In the genomic region with DNA sequence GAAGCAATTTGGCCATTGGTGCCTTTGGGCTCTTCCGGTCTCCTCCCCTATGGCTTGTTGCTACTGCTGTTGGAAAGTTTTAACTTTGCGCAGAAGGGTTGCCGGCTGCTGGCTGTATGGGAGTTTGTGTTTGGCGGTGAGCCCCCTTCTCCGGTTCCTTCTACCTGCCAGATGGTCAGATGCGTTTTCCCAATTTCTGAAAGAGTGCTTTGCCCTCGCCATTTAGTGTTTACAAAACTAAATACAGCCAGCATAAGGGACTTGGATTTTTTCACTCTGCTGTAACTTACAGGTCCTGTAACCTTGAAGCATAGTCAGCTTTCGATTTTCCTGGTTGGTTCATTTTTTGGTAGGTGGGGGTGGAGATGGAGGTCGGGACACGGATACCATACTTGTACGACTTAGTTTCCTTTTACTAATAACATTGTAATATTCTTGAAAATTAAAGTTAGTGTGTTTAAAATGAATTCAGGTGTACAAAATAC, we compare ENCODE assay signal across 8 cellular contexts. TPM values are rescaled to one million over a fixed set of nuclear protein-coding genes. Genes with fewer than 3 reads are reported as not detected.
DNase-seq lines count a peak whose midpoint lies in the region; ATAC-seq and TF ChIP-seq lines count a peak whose summit lies in the region.

No MANE protein-coding gene starts in this region.

- H3K27me3 Mint-ChIP-seq in endodermal cell (ENCODE audit: insufficient read depth): no peaks in the 10 kb centered on the region

- no peaks in the 10 kb centered on the region for H3K9me3 ChIP-seq in endodermal cell (ENCODE audit: control insufficient read depth, low read length)
- no peaks in the 10 kb centered on the region for H3K9me3 ChIP-seq in muscle layer of colon (ENCODE audit: low read length)

- peak; percentile 39 for ATAC-seq in GM18868 (IDR thresholded peaks at IDR 0.05; ENCODE audit: unreplicated experiment)
- peak; percentile 37 for ATAC-seq in HG03066 (IDR thresholded peaks at IDR 0.05; ENCODE audit: low read depth, unreplicated experiment)

- H3K4me3 ChIP-seq in AG10803 (ENCODE audit: low read length) (peak overlapping the region; percentile 98), endodermal cell (ENCODE audit: low read length) (peak overlapping the region; percentile 99), muscle layer of colon (ENCODE audit: low read depth in 1 of 2, low read length in 2 of 2) (peak overlapping the region; percentile 52 to 70)

- H3K4me1 ChIP-seq in endodermal cell (ENCODE audit: control insufficient read depth, insufficient read depth, low read length): no peaks in the 10 kb centered on the region
- peaks cover 12% of the 10 kb centered on the region for H3K4me1 ChIP-seq in muscle layer of colon (ENCODE audit: insufficient read depth, low read length)

- H3K27ac ChIP-seq in endodermal cell (ENCODE audit: low read depth, low read length) (peak overlapping the region; percentile 88), muscle layer of colon (ENCODE audit: low read depth, low read length) (peak overlapping the region; percentile 69)

- no peak for TF ChIP-seq CTCF in AG10803 (conservative IDR thresholded peaks at IDR 0.05; ENCODE audit: low read length)
- TF ChIP-seq CTCF in endodermal cell (conservative IDR thresholded peaks at IDR 0.05): no peak

- peak overlapping the region; percentile 96 for H3K9ac ChIP-seq in endodermal cell (ENCODE audit: extremely low read depth, low read length, poor library complexity, severe bottlenecking)
- H3K9ac ChIP-seq in muscle layer of colon (ENCODE audit: low read length): peak overlapping the region; percentile 97

- H3K4me1 Mint-ChIP-seq in endodermal cell: peaks cover 5% of the 10 kb centered on the region

- H3K27me3 ChIP-seq in endodermal cell (ENCODE audit: control insufficient read depth, insufficient read depth, low read length, poor library complexity, severe bottlenecking) (no peaks in the 10 kb centered on the region), muscle layer of colon (ENCODE audit: control insufficient read depth in 1 of 2, insufficient read depth in 2 of 2, low read length in 2 of 2) (no peaks in the 10 kb centered on the region)

- peak overlapping the region; percentile 96 for H3K4me3 Mint-ChIP-seq in endodermal cell

- H3K27ac Mint-ChIP-seq in endodermal cell: peak overlapping the region; percentile 99

- H3K9me3 Mint-ChIP-seq in endodermal cell: no peaks in the 10 kb centered on the region

- peaks cover 4% of the 10 kb centered on the region for H3K36me3 Mint-ChIP-seq in endodermal cell (ENCODE audit: low read depth)

- peaks cover 4% of the 10 kb centered on the region for H3K36me3 ChIP-seq in endodermal cell (ENCODE audit: control insufficient read depth, insufficient read depth, low read length)
- H3K36me3 ChIP-seq in muscle layer of colon (ENCODE audit: insufficient read depth, low read length): no peaks in the 10 kb centered on the region

- 0% methylated on average over 6 to 9 of the region's 11 CpGs for WGBS in endodermal cell (ENCODE audit: insufficient coverage in 1 of 2, insufficient read length in 1 of 2), 2 experiments

- peak; percentile 94 for DNase-seq in AG10803 (ENCODE audit: low read depth)
- peak; percentile 96 for DNase-seq in RPMI7951 (ENCODE audit: low read depth)
- DNase-seq in endodermal cell: no peak
- no peak for DNase-seq in NCI-H187 treated with DMSO at 0.1 percent for 48 hours (lab: John Stamatoyannopoulos, UW)
- DNase-seq in DMS53 treated with DMSO at 0.1 percent for 48 hours (lab: John Stamatoyannopoulos, UW; ENCODE audit: unreplicated experiment): no peak

RNA-seq across cellular contexts. Expression of a gene that starts 0.6 kb away (rescaled TPM):
- 45.1 and 46.9 TPM in 2 replicates for total RNA-seq in RPMI7951 (2014; rRNA removed; shearing (Covaris generic))
- 10 to 100 TPM; 17.5 to 17.9 TPM for total RNA-seq in endodermal cell
- 15.2 TPM for polyA plus RNA-seq in endodermal cell (2013, experiment 1 of 2)
- polyA plus RNA-seq in endodermal cell (2013, experiment 2 of 2): 13.8 TPM

RNA-seq across cellular contexts. Expression of a gene that starts 19.1 kb away (rescaled TPM):
- total RNA-seq in RPMI7951 (2014; rRNA removed; shearing (Covaris generic)): 236 and 294 TPM in 2 replicates
- 100 to 1,000 TPM; 308 to 356 TPM for total RNA-seq in endodermal cell
- polyA plus RNA-seq in endodermal cell (2013, experiment 1 of 2): 331 TPM
- 308 TPM for polyA plus RNA-seq in endodermal cell (2013, experiment 2 of 2)

RNA-seq across cellular contexts. Expression of a gene that starts 45.7 kb away (rescaled TPM):
- total RNA-seq in RPMI7951 (2014; rRNA removed; shearing (Covaris generic)): 286 and 315 TPM in 2 replicates
- total RNA-seq in endodermal cell: 100 to 1,000 TPM; 553 to 588 TPM
- 377 TPM for polyA plus RNA-seq in endodermal cell (2013, experiment 1 of 2)
- 365 TPM for polyA plus RNA-seq in endodermal cell (2013, experiment 2 of 2)

RNA-seq across cellular contexts. Expression of a gene that starts 46.2 kb away (rescaled TPM):
- 516 and 553 TPM in 2 replicates for total RNA-seq in RPMI7951 (2014; rRNA removed; shearing (Covaris generic))
- 100 to 1,000 TPM; 198 to 218 TPM for total RNA-seq in endodermal cell
- 212 TPM for polyA plus RNA-seq in endodermal cell (2013, experiment 1 of 2)
- 213 TPM for polyA plus RNA-seq in endodermal cell (2013, experiment 2 of 2)

Comparison
In these comparisons a context has a peak if more than half of its experiments do, and no peak if none do; other contexts are left out.
1. DNase-seq: peak in AG10803 (single experiment) and RPMI7951 (single experiment); none in endodermal cell (single experiment), NCI-H187 treated with DMSO at 0.1 percent for 48 hours (single experiment) and DMS53 treated with DMSO at 0.1 percent for 48 hours (single experiment).
2. Peak in every context shown above with its lines, with median percentiles within 50 percentile points of each other: H3K4me3 ChIP-seq.